ENCODE assay signal across 8 cellular contexts in genomic region chr20:12970372-12970821, GRCh38. TPM values are rescaled to one million over a fixed set of nuclear protein-coding genes. Genes with fewer than 3 reads are reported as not detected.
DNase-seq lines count a peak whose midpoint lies in the region; ATAC-seq, FAIRE-seq and TF ChIP-seq lines count a peak whose summit lies in the region.

No MANE protein-coding gene starts in this region.

- H3K36me3 ChIP-seq in heart left ventricle (no peaks in the 10 kb centered on the region), small intestine (ENCODE audit: control insufficient read depth in 2 of 2, insufficient read depth in 2 of 2, low read length in 2 of 2) (no peaks in the 10 kb centered on the region)

- H3K27me3 ChIP-seq in heart left ventricle = no peaks in the 10 kb centered on the region
- no peaks in the 10 kb centered on the region for H3K27me3 ChIP-seq in small intestine (ENCODE audit: control insufficient read depth in 2 of 2, insufficient read depth in 2 of 2, low read length in 2 of 2)

- H3K9me3 ChIP-seq in heart left ventricle (no peaks in the 10 kb centered on the region), small intestine (ENCODE audit: control insufficient read depth, low read depth) (no peaks in the 10 kb centered on the region)

- intact Hi-C loops in heart left ventricle (cut with DNase I) = loop anchor here in 8 of 10 donors (1.0 to 5.0 kb wide), 5 partner anchors 132 to 332 kb away; no protein-coding TSS in a partner anchor

- no peak overlapping the region for H3K27ac ChIP-seq in heart left ventricle
- H3K27ac ChIP-seq in small intestine (ENCODE audit: low read depth in 1 of 2, low read length in 1 of 2) = no peak overlapping the region

- DNase-seq in AG09319 (ENCODE audit: extremely low read depth, low read depth) (peak; percentile 5), HCEC 1CT (peak; percentile 49), RPMI8226 (peak; percentile 55), heart left ventricle (no peak), small intestine (peak; percentile 46), NCI-H146 treated with DMSO at 0.1 percent for 48 hours (lab: John Stamatoyannopoulos, UW; ENCODE audit: unreplicated experiment) (no peak)

- FAIRE-seq in small intestine (lab: Jason Lieb, UNC) = no peak

- WGBS in heart left ventricle, 4 donors = 44 to 60% (median 54%) methylated on average over 4 of the region's 4 CpGs
- WGBS in small intestine, 3 donors = 40 to 48% (median 41%) methylated on average over 4 of the region's 4 CpGs

- ATAC-seq in heart left ventricle (peak in 2 of 4 donors; percentile 37 to 46), GM19397 (IDR thresholded peaks at IDR 0.05; ENCODE audit: unreplicated experiment) (no peak), HG03175 (IDR thresholded peaks at IDR 0.05; ENCODE audit: unreplicated experiment) (no peak)

- H3K4me1 ChIP-seq in heart left ventricle (no peaks in the 10 kb centered on the region), small intestine (ENCODE audit: control insufficient read depth in 2 of 2, insufficient read depth in 1 of 2, low read depth in 1 of 2, low read length in 1 of 2) (no peaks in the 10 kb centered on the region)

- no peak overlapping the region for H3K4me3 ChIP-seq in heart left ventricle
- no peak overlapping the region for H3K4me3 ChIP-seq in small intestine (ENCODE audit: low read depth in 1 of 2, low read length in 2 of 2)

- TF ChIP-seq CTCF in AG09319 (IDR thresholded peaks at IDR 0.05; ENCODE audit: low read depth, low read length) (peak; percentile 63), heart left ventricle (IDR thresholded peaks at IDR 0.05) (peak; percentile 43 to 73 (median 60))

- no peak for TF ChIP-seq POLR2A in heart left ventricle (IDR thresholded peaks at IDR 0.05)

RNA-seq across cellular contexts. Expression of gene SPTLC3, which starts 38.4 kb away (rescaled TPM):
- 10 to 100 TPM in 1 of 9 donors, 1 to 10 TPM in 8; 3.6 to 15.4 (median 7.9) TPM for total RNA-seq in heart left ventricle
- polyA plus RNA-seq in heart left ventricle (1 to 10 TPM in 1 of 2 donors, under 1 TPM in 1; 0.57 to 1.6 TPM), small intestine (1 to 10 TPM; 4.3 to 6.0 (median 5.6) TPM)

Comparison
In these comparisons a context has a peak if more than half of its experiments do, and no peak if none do; other contexts are left out.
1. DNase-seq: peak in AG09319 (single experiment), HCEC 1CT (single experiment), RPMI8226 (single experiment) and small intestine (single experiment); none in heart left ventricle (0 of 5) and NCI-H146 treated with DMSO at 0.1 percent for 48 hours (single experiment).